In genomic region chr15:89356634-89357298, GRCh38 we compare ENCODE assay signal across 2 cellular contexts.
TF ChIP-seq lines count a peak whose summit lies in the region.

No MANE protein-coding gene starts in this region.

TF ChIP-seq in IMR-90, 13 proteins besides CTCF, POLR2A, EP300 and RAD21:
- TF ChIP-seq MAZ (IDR thresholded peaks at IDR 0.05; ENCODE audit: borderline replicate concordance, low read depth, low read length): no peak
- peak; percentile 32; the same call in 1 of the 2 replicates for TF ChIP-seq SMC3 (IDR thresholded peaks at IDR 0.05; ENCODE audit: low read depth, low read length)
- peak; percentile 32; the same call in 1 of the 2 replicates for TF ChIP-seq USF2 (IDR thresholded peaks at IDR 0.05; ENCODE audit: low read depth, low read length)

TF ChIP-seq in HepG2, 621 proteins besides CTCF, POLR2A, EP300 and RAD21:
- TF ChIP-seq ZNF510 (CRISPR knock-in tag; IDR thresholded peaks at IDR 0.05; ENCODE audit: low read depth) (no peak), AFF4 (CRISPR knock-in tag; IDR thresholded peaks at IDR 0.05) (no peak)
